11 cellular contexts compared by ENCODE assay signal in genomic region chr12:125210104-125210755, GRCh38. TPM values are rescaled to one million over a fixed set of nuclear protein-coding genes. Genes with fewer than 3 reads are reported as not detected.
"Had no signal": no experiment of that assay in that cellular context is flagged by ENCODE, and none has a peak within 500 bp of the region (broad histone marks: within the 10 kb centered on the region; RNA-seq: fewer than 3 reads in every experiment).

No MANE protein-coding gene starts in this region.

- H3K27ac ChIP-seq: lower lobe of right lung, stomach had no signal

- H3K4me1 ChIP-seq: lower lobe of right lung, stomach had no signal

- H3K36me3 Mint-ChIP-seq: naive thymus-derived CD8-positive, alpha-beta T cell had no signal

- H3K4me3 Mint-ChIP-seq: naive thymus-derived CD8-positive, alpha-beta T cell; T-helper 1 cell treated with Interleukin-12 subunit alpha and Interleukin-12 subunit beta and Interleukin-4 antibody, amounts not matched to agents 30 μg/mL and 1 μg/mL, for 36 hours had no signal

- H3K9me3 Mint-ChIP-seq: T-helper 1 cell treated with Interleukin-12 subunit alpha and Interleukin-12 subunit beta and Interleukin-4 antibody, amounts not matched to agents 30 μg/mL and 1 μg/mL, for 36 hours had no signal

- H3K4me1 Mint-ChIP-seq: naive thymus-derived CD8-positive, alpha-beta T cell had no signal

- H3K9me3 ChIP-seq: lower lobe of right lung had no signal

- DNase-seq: cerebellar nuclear complex; cortex of kidney; hypothalamus; islet precursor cell; lower lobe of right lung; naive thymus-derived CD8-positive, alpha-beta T cell; nucleus accumbens; stimulated activated CD4-positive, alpha-beta T cell treated with anti-CD3 and anti-CD28 coated beads, Interleukin-2, amount 100 ng/mL, for 24 hours; stomach; trophoblast cell had no signal

- H3K27ac Mint-ChIP-seq: naive thymus-derived CD8-positive, alpha-beta T cell had no signal

- ATAC-seq: lower lobe of right lung; naive thymus-derived CD8-positive, alpha-beta T cell had no signal

- H3K4me3 ChIP-seq: lower lobe of right lung, stomach had no signal

- H3K36me3 ChIP-seq: lower lobe of right lung, stomach had no signal

RNA-seq across cellular contexts. Expression of gene TMEM132B, which starts 24.0 kb away (rescaled TPM):
- total RNA-seq: naive thymus-derived CD8-positive, alpha-beta T cell had no signal
